ENCODE assay signal across 28 cellular contexts in genomic region chr11:131632971-131633370, GRCh38.
"Had no signal": no experiment of that assay in that cellular context is flagged by ENCODE, and none has a peak within 500 bp of the region (broad histone marks: within the 10 kb centered on the region; RNA-seq: fewer than 3 reads in every experiment).

No MANE protein-coding gene starts in this region.

- H3K27me3 ChIP-seq: brain microvascular endothelial cell, SJCRH30 had no signal

- H3K27me3 Mint-ChIP-seq: activated CD8-positive, alpha-beta memory T cell treated with anti-CD3 and anti-CD28 coated beads, Interleukin-2, amount 10 ng/mL, durations not matched to agents 7 days and 5 days; activated naive CD4-positive, alpha-beta T cell treated with anti-CD3 and anti-CD28 coated beads, Interleukin-2, amount 10 ng/mL, durations not matched to agents 7 days and 5 days; activated naive CD8-positive, alpha-beta T cell treated with anti-CD3 and anti-CD28 coated beads, Interleukin-2, amount 50 U/mL, for 24 hours; central memory CD8-positive, alpha-beta T cell had no signal

- H3K36me3 ChIP-seq: brain microvascular endothelial cell, SJCRH30, WERI-Rb-1 had no signal

- H3K36me3 Mint-ChIP-seq: activated CD8-positive, alpha-beta memory T cell treated with anti-CD3 and anti-CD28 coated beads, Interleukin-2, amount 10 ng/mL, durations not matched to agents 7 days and 5 days; activated naive CD4-positive, alpha-beta T cell treated with anti-CD3 and anti-CD28 coated beads, Interleukin-2, amount 10 ng/mL, durations not matched to agents 7 days and 5 days had no signal

- H3K9me3 Mint-ChIP-seq: activated CD4-positive, alpha-beta memory T cell treated with anti-CD3 and anti-CD28 coated beads, Interleukin-2, amount 10 ng/mL, durations not matched to agents 7 days and 5 days; activated naive CD8-positive, alpha-beta T cell treated with anti-CD3 and anti-CD28 coated beads, Interleukin-2, amount 50 U/mL, for 24 hours had no signal

- H3K4me3 Mint-ChIP-seq: activated CD4-positive, alpha-beta memory T cell treated with anti-CD3 and anti-CD28 coated beads, Interleukin-2, amount 10 ng/mL, durations not matched to agents 7 days and 5 days; activated CD8-positive, alpha-beta memory T cell treated with anti-CD3 and anti-CD28 coated beads, Interleukin-2, amount 10 ng/mL, durations not matched to agents 7 days and 5 days; activated naive CD4-positive, alpha-beta T cell treated with anti-CD3 and anti-CD28 coated beads, Interleukin-2, amount 10 ng/mL, durations not matched to agents 7 days and 5 days; activated naive CD8-positive, alpha-beta T cell; activated naive CD8-positive, alpha-beta T cell treated with anti-CD3 and anti-CD28 coated beads, Interleukin-2, amount 50 U/mL, for 24 hours; central memory CD8-positive, alpha-beta T cell had no signal

- H3K4me1 Mint-ChIP-seq: activated CD4-positive, alpha-beta memory T cell treated with anti-CD3 and anti-CD28 coated beads, Interleukin-2, amount 10 ng/mL, durations not matched to agents 7 days and 5 days; activated CD8-positive, alpha-beta memory T cell treated with anti-CD3 and anti-CD28 coated beads, Interleukin-2, amount 10 ng/mL, durations not matched to agents 7 days and 5 days; activated naive CD4-positive, alpha-beta T cell treated with anti-CD3 and anti-CD28 coated beads, Interleukin-2, amount 10 ng/mL, durations not matched to agents 7 days and 5 days; activated naive CD8-positive, alpha-beta T cell treated with anti-CD3 and anti-CD28 coated beads, Interleukin-2, amount 50 U/mL, for 24 hours; central memory CD8-positive, alpha-beta T cell had no signal

- DNase-seq: activated CD4-positive, alpha-beta memory T cell treated with anti-CD3 and anti-CD28 coated beads, Interleukin-2, amount 10 ng/mL, durations not matched to agents 7 days and 5 days; activated CD4-positive, alpha-beta T cell treated with anti-CD3 and anti-CD28 coated beads for 1 hour; activated CD4-positive, alpha-beta T cell treated with anti-CD3 and anti-CD28 coated beads for 48 hours; activated CD4-positive, CD25-positive, alpha-beta regulatory T cell; activated CD8-positive, alpha-beta memory T cell treated with anti-CD3 and anti-CD28 coated beads for 24 hours; activated CD8-positive, alpha-beta memory T cell treated with anti-CD3 and anti-CD28 coated beads, Interleukin-2, amount 10 ng/mL, durations not matched to agents 7 days and 5 days; activated CD8-positive, alpha-beta memory T cell treated with anti-CD3 and anti-CD28 coated beads, Interleukin-2, amount 50 U/mL, for 48 hours; activated effector memory CD4-positive, alpha-beta T cell treated with Interleukin-2 at 50 U/mL for 16 hours; activated naive CD4-positive, alpha-beta T cell treated with anti-CD3 and anti-CD28 coated beads, Interleukin-2, amount 10 ng/mL, durations not matched to agents 7 days and 5 days; activated naive CD8-positive, alpha-beta T cell treated with anti-CD3 and anti-CD28 coated beads, Interleukin-2, amount 50 U/mL, for 24 hours; activated T-cell treated with anti-CD3 and anti-CD28 coated beads, Interleukin-2, amount 50 U/mL, for 48 hours; aorta; brain microvascular endothelial cell; NCI-H1105; NCI-H1417 treated with DMSO at 0.1 percent for 48 hours; NCI-H1930; NCI-H2081 treated with DMSO at 0.1 percent for 48 hours; NCI-H345; NCI-H526; NCI-H774; SHP77; SJCRH30; T1000; WERI-Rb-1 had no signal

- H3K27ac ChIP-seq: brain microvascular endothelial cell, SJCRH30, SK-N-MC, WERI-Rb-1 had no signal

- ATAC-seq: activated CD8-positive, alpha-beta memory T cell treated with anti-CD3 and anti-CD28 coated beads, Interleukin-2, amount 10 ng/mL, durations not matched to agents 7 days and 5 days; activated naive CD8-positive, alpha-beta T cell treated with anti-CD3 and anti-CD28 coated beads, Interleukin-2, amount 50 U/mL, for 24 hours; Panc1 had no signal

- H3K27ac Mint-ChIP-seq: activated CD4-positive, alpha-beta memory T cell treated with anti-CD3 and anti-CD28 coated beads, Interleukin-2, amount 10 ng/mL, durations not matched to agents 7 days and 5 days; activated CD8-positive, alpha-beta memory T cell treated with anti-CD3 and anti-CD28 coated beads, Interleukin-2, amount 10 ng/mL, durations not matched to agents 7 days and 5 days; activated naive CD4-positive, alpha-beta T cell treated with anti-CD3 and anti-CD28 coated beads, Interleukin-2, amount 10 ng/mL, durations not matched to agents 7 days and 5 days; activated naive CD8-positive, alpha-beta T cell; activated naive CD8-positive, alpha-beta T cell treated with anti-CD3 and anti-CD28 coated beads, Interleukin-2, amount 50 U/mL, for 24 hours had no signal

- H3K4me3 ChIP-seq: SJCRH30, SK-N-MC had no signal

- H3K9me3 ChIP-seq: SJCRH30 had no signal
